ENCODE assay signal across 1 cellular context in the genomic region with DNA sequence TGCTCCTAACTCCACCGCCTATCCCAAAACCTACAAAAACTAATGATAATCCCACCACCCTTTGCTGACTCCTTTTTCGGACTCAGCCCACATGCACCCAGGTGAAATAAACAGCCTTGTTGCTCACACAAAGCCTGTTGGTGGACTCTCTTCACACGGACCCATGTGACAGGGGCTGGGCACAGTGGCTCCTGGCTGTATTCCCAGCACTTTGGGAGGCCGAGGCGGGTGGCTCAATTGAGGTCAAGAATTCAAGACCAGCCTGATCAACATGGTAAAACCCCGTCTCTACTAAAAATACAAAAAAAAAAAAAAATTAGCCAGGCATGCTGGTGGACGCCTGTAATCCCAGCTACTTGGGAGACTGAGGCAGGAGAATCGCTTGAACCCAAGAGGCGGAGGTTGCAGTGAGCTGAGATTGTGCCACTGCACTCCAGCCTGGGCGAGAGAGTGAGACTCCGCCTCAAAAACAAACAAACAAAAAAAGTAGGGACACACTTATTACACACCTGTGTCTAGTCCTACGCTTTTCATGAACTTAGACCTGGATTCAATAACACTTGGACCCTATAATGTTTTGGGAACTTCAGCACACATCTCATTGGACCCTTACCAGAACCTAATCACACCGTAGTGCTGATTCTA. TPM values are rescaled to one million over a fixed set of nuclear protein-coding genes. Genes with fewer than 3 reads are reported as not detected.
"Had no signal": no experiment of that assay in that cellular context is flagged by ENCODE, and none has a peak within 500 bp of the region (broad histone marks: within the 10 kb centered on the region; RNA-seq: fewer than 3 reads in every experiment).

No MANE protein-coding gene starts in this region.

RNA-seq across cellular contexts. Expression of a gene that starts 2.6 kb away (rescaled TPM):
- total RNA-seq: naive thymus-derived CD4-positive, alpha-beta T cell had no signal
